2 cellular contexts compared by ENCODE assay signal in the genomic region with DNA sequence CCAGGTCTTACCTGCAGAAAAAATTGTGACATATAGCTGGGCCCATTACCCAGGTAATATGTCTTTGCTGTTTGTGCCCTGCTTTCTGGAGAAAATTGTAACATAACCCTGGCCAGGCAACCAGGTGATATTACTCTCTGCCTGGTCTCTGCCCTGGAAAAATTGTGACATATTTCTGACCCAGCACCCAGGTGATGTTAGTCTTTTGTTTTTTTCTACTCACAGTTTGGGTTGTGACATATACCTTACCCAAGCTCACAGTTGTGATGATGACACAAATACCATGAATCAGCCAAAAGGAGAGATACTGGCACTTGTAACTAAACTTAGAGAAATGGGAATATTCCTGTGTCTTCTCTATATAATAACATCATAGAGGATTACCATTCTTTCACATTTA.
TF ChIP-seq lines count a peak whose summit lies in the region.

No MANE protein-coding gene starts in this region.

TF ChIP-seq in liver, 16 proteins besides CTCF, POLR2A, EP300 and RAD21:
- TF ChIP-seq, protein P1, sequence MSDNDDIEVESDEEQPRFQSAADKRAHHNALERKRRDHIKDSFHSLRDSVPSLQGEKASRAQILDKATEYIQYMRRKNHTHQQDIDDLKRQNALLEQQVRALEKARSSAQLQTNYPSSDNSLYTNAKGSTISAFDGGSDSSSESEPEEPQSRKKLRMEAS (IDR thresholded peaks at IDR 0.05): no peak
- TF ChIP-seq JUND (IDR thresholded peaks at IDR 0.05) (peak in 1 of 2 donors; percentile 33), EGR1 (IDR thresholded peaks at IDR 0.05; ENCODE audit: low read depth in 2 of 2) (peak in 1 of 2 donors; percentile 14), RXRA (IDR thresholded peaks at IDR 0.05) (peak; percentile 10 to 68), HNF4A (conservative IDR thresholded peaks at IDR 0.05) (peak; percentile 31 to 57), FOXA1 (IDR thresholded peaks at IDR 0.05) (no peak), YY1 (IDR thresholded peaks at IDR 0.05) (no peak)
- TF ChIP-seq, protein P2, sequence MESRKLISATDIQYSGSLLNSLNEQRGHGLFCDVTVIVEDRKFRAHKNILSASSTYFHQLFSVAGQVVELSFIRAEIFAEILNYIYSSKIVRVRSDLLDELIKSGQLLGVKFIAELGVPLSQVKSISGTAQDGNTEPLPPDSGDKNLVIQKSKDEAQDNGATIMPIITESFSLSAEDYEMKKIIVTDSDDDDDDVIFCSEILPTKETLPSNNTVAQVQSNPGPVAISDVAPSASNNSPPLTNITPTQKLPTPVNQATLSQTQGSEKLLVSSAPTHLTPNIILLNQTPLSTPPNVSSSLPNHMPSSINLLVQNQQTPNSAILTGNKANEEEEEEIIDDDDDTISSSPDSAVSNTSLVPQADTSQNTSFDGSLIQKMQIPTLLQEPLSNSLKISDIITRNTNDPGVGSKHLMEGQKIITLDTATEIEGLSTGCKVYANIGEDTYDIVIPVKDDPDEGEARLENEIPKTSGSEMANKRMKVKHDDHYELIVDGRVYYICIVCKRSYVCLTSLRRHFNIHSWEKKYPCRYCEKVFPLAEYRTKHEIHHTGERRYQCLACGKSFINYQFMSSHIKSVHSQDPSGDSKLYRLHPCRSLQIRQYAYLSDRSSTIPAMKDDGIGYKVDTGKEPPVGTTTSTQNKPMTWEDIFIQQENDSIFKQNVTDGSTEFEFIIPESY (IDR thresholded peaks at IDR 0.05): peak; percentile 3
- TF ChIP-seq, protein P3, sequence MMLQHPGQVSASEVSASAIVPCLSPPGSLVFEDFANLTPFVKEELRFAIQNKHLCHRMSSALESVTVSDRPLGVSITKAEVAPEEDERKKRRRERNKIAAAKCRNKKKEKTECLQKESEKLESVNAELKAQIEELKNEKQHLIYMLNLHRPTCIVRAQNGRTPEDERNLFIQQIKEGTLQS (IDR thresholded peaks at IDR 0.05): peak; percentile 52

TF ChIP-seq in HepG2, 621 proteins besides CTCF, POLR2A, EP300 and RAD21:
- TF ChIP-seq HNF4A (CRISPR knock-in tag; IDR thresholded peaks at IDR 0.05): no peak
